Comparison of ENCODE assay signal across 2 cellular contexts in the genomic region with DNA sequence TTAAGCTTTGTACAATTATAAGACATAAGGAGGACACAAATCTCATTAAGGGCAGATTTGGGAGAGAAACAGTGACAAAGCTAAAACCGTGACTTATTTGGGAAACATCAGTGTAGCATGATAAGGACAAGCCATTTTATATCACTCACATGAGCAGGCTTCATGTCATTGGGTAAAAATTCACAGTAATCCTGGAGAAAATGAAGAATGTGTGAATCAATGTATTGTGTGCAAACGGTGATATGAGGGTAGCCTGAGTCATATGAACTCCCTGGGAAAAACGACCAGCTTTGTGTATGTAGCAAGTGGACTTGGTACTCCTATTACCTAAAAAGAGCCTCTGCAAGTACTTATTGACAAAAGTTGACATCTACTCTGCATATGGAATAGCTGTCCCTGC.
TF ChIP-seq lines count a peak whose summit lies in the region.

No MANE protein-coding gene starts in this region.

TF ChIP-seq in IMR-90, 13 proteins besides CTCF, POLR2A, EP300 and RAD21:
- TF ChIP-seq CHD1 (IDR thresholded peaks at IDR 0.05; ENCODE audit: low read depth, low read length) = no peak
- TF ChIP-seq NFE2L2 (IDR thresholded peaks at IDR 0.05; ENCODE audit: low read depth, low read length) = peak; percentile 67
- peak; percentile 74 for TF ChIP-seq CEBPB (IDR thresholded peaks at IDR 0.05; ENCODE audit: low read depth, low read length)
- peak; percentile 87 for TF ChIP-seq BHLHE40 (IDR thresholded peaks at IDR 0.05; ENCODE audit: low read depth, low read length)
- peak; percentile 19; the same call in 1 of the 2 replicates for TF ChIP-seq MAFK (IDR thresholded peaks at IDR 0.05; ENCODE audit: low read depth, low read length)
- TF ChIP-seq FOS (IDR thresholded peaks at IDR 0.05; ENCODE audit: low read depth, low read length) = peak; percentile 63
- TF ChIP-seq MXI1 (IDR thresholded peaks at IDR 0.05; ENCODE audit: borderline replicate concordance, low read depth, low read length) = no peak
- TF ChIP-seq RCOR1 (IDR thresholded peaks at IDR 0.05; ENCODE audit: insufficient replicate concordance, low read length) = no peak

TF ChIP-seq in GM12891, 5 proteins besides CTCF, POLR2A, EP300 and RAD21:
- TF ChIP-seq POU2F2 (IDR thresholded peaks at IDR 0.05; ENCODE audit: low read depth, low read length) = no peak
- no peak for TF ChIP-seq PAX5 (IDR thresholded peaks at IDR 0.05; ENCODE audit: insufficient read depth, low read length, severe bottlenecking)
- no peak for TF ChIP-seq SPI1 (IDR thresholded peaks at IDR 0.05; ENCODE audit: low read depth, low read length)
- no peak for TF ChIP-seq TAF1 (IDR thresholded peaks at IDR 0.05; ENCODE audit: low read depth, low read length)
- TF ChIP-seq POLR2AphosphoS5 (IDR thresholded peaks at IDR 0.05; ENCODE audit: low read depth, low read length) = no peak
